ENCODE assay signal across 1 cellular context in the genomic region with DNA sequence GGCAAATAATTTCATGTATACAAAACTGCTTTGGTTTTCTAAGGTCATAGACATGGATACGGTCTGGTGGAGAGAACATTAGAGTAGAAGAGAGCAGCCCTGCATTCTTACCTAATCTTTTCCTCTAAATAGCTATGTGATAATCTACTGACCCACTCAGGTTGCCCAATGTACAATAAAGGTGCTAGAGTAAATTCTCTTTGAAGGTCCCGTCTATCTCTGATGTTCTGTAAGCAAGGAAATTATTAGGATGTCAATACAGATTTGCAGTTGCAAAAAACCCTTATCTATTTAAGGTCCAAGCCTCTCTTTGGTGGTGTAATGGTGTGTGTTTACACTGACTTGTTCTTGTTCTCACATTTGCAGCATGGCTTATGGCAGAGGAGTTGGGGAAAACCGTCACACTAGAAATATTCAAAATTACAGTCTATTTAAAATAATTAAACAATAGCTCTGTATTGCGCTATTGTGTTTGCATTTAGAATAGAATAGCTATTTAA.
TF ChIP-seq lines count a peak whose summit lies in the region.

No MANE protein-coding gene starts in this region.

TF ChIP-seq in HepG2, 621 proteins besides CTCF, POLR2A, EP300 and RAD21 (continued from another document and continues in another):
- TF ChIP-seq, protein P1, sequence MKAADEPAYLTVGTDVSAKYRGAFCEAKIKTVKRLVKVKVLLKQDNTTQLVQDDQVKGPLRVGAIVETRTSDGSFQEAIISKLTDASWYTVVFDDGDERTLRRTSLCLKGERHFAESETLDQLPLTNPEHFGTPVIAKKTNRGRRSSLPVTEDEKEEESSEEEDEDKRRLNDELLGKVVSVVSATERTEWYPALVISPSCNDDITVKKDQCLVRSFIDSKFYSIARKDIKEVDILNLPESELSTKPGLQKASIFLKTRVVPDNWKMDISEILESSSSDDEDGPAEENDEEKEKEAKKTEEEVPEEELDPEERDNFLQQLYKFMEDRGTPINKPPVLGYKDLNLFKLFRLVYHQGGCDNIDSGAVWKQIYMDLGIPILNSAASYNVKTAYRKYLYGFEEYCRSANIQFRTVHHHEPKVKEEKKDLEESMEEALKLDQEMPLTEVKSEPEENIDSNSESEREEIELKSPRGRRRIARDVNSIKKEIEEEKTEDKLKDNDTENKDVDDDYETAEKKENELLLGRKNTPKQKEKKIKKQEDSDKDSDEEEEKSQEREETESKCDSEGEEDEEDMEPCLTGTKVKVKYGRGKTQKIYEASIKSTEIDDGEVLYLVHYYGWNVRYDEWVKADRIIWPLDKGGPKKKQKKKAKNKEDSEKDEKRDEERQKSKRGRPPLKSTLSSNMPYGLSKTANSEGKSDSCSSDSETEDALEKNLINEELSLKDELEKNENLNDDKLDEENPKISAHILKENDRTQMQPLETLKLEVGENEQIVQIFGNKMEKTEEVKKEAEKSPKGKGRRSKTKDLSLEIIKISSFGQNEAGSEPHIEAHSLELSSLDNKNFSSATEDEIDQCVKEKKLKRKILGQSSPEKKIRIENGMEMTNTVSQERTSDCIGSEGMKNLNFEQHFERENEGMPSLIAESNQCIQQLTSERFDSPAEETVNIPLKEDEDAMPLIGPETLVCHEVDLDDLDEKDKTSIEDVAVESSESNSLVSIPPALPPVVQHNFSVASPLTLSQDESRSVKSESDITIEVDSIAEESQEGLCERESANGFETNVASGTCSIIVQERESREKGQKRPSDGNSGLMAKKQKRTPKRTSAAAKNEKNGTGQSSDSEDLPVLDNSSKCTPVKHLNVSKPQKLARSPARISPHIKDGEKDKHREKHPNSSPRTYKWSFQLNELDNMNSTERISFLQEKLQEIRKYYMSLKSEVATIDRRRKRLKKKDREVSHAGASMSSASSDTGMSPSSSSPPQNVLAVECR (CRISPR knock-in tag; IDR thresholded peaks at IDR 0.05; ENCODE audit: borderline replicate concordance), result peak; percentile 53; the same call in 1 of the 2 replicates
- TF ChIP-seq TBX2 (CRISPR knock-in tag; IDR thresholded peaks at IDR 0.05; ENCODE audit: borderline replicate concordance), result peak; percentile 100
- TF ChIP-seq NFIB (CRISPR knock-in tag; IDR thresholded peaks at IDR 0.05; ENCODE audit: borderline replicate concordance), result no peak
- peak; percentile 89 for TF ChIP-seq KDM3A (CRISPR knock-in tag; IDR thresholded peaks at IDR 0.05; ENCODE audit: low read depth)
- TF ChIP-seq GZF1 (CRISPR knock-in tag; IDR thresholded peaks at IDR 0.05), result peak; percentile 85; the same call in 1 of the 2 replicates
- TF ChIP-seq NCOA1 (CRISPR knock-in tag; IDR thresholded peaks at IDR 0.05), result peak; percentile 100
- no peak for TF ChIP-seq SSRP1 (CRISPR knock-in tag; IDR thresholded peaks at IDR 0.05)
- no peak for TF ChIP-seq MBNL3 (CRISPR knock-in tag; conservative IDR thresholded peaks at IDR 0.05)
- TF ChIP-seq ZNF207 (IDR thresholded peaks at IDR 0.05; ENCODE audit: borderline replicate concordance), result no peak
- no peak for TF ChIP-seq HDAC6 (IDR thresholded peaks at IDR 0.05; ENCODE audit: low read depth, low read length)
- no peak for TF ChIP-seq ZNF83 (CRISPR knock-in tag; IDR thresholded peaks at IDR 0.05; ENCODE audit: borderline replicate concordance)
- TF ChIP-seq TEAD2 (CRISPR knock-in tag; IDR thresholded peaks at IDR 0.05), result no peak
- TF ChIP-seq CBX1 (IDR thresholded peaks at IDR 0.05; ENCODE audit: low read depth), result no peak
- peak; percentile 82; the same call in 1 of the 2 replicates for TF ChIP-seq ZNF101 (CRISPR knock-in tag; IDR thresholded peaks at IDR 0.05; ENCODE audit: borderline replicate concordance, low read depth)
- no peak for TF ChIP-seq GPN1 (CRISPR knock-in tag; IDR thresholded peaks at IDR 0.05; ENCODE audit: borderline replicate concordance)
- no peak for TF ChIP-seq SRSF9 (IDR thresholded peaks at IDR 0.05; ENCODE audit: borderline replicate concordance, insufficient read depth, low read depth, low read length, poor library complexity, severe bottlenecking)
- TF ChIP-seq ZC3H13 (CRISPR knock-in tag; IDR thresholded peaks at IDR 0.05), result no peak
- TF ChIP-seq, protein P2, sequence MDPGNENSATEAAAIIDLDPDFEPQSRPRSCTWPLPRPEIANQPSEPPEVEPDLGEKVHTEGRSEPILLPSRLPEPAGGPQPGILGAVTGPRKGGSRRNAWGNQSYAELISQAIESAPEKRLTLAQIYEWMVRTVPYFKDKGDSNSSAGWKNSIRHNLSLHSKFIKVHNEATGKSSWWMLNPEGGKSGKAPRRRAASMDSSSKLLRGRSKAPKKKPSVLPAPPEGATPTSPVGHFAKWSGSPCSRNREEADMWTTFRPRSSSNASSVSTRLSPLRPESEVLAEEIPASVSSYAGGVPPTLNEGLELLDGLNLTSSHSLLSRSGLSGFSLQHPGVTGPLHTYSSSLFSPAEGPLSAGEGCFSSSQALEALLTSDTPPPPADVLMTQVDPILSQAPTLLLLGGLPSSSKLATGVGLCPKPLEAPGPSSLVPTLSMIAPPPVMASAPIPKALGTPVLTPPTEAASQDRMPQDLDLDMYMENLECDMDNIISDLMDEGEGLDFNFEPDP (CRISPR knock-in tag; conservative IDR thresholded peaks at IDR 0.05), result no peak
- TF ChIP-seq, protein P3, sequence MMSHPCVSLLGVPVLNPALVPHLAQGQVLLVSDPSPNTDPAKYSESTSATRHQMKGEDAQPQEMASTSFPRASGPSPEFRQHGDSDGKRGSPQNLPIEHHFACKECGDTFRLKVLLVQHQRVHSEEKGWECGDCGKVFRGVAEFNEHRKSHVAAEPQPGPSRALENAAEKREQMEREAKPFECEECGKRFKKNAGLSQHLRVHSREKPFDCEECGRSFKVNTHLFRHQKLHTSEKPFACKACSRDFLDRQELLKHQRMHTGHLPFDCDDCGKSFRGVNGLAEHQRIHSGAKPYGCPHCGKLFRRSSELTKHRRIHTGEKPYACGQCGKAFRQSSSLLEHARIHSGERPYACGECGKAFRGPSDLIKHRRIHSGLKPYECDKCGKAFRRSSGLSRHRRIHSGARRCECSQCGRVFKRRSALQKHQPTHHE (CRISPR knock-in tag; IDR thresholded peaks at IDR 0.05; ENCODE audit: borderline replicate concordance), result no peak; the same call in 1 of the 2 replicates
- TF ChIP-seq U2AF1 (optimal IDR thresholded peaks at IDR 0.05; ENCODE audit: low read depth, low read length), result no peak
- TF ChIP-seq EHMT2 (IDR thresholded peaks at IDR 0.05; ENCODE audit: borderline replicate concordance, low read depth, low read length), result peak; percentile 91; the same call in 1 of the 2 replicates
- TF ChIP-seq E2F2 (CRISPR knock-in tag; IDR thresholded peaks at IDR 0.05; ENCODE audit: borderline replicate concordance), result no peak
- no peak for TF ChIP-seq THAP7 (CRISPR knock-in tag; IDR thresholded peaks at IDR 0.05)
- TF ChIP-seq KLF11 (CRISPR knock-in tag; IDR thresholded peaks at IDR 0.05), result peak; percentile 88; the same call in 1 of the 2 replicates
- TF ChIP-seq ZZZ3 (CRISPR knock-in tag; IDR thresholded peaks at IDR 0.05; ENCODE audit: borderline replicate concordance), result no peak
- TF ChIP-seq ZNF263 (CRISPR knock-in tag; IDR thresholded peaks at IDR 0.05), result no peak
- TF ChIP-seq ZFX (CRISPR knock-in tag; IDR thresholded peaks at IDR 0.05; ENCODE audit: low read depth), result no peak
- no peak for TF ChIP-seq NFYB (CRISPR knock-in tag; IDR thresholded peaks at IDR 0.05)
- TF ChIP-seq, protein P4, sequence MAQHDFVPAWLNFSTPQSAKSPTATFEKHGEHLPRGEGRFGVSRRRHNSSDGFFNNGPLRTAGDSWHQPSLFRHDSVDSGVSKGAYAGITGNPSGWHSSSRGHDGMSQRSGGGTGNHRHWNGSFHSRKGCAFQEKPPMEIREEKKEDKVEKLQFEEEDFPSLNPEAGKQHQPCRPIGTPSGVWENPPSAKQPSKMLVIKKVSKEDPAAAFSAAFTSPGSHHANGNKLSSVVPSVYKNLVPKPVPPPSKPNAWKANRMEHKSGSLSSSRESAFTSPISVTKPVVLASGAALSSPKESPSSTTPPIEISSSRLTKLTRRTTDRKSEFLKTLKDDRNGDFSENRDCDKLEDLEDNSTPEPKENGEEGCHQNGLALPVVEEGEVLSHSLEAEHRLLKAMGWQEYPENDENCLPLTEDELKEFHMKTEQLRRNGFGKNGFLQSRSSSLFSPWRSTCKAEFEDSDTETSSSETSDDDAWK (CRISPR knock-in tag; IDR thresholded peaks at IDR 0.05), result no peak
- no peak for TF ChIP-seq ZNF274 (CRISPR knock-in tag; IDR thresholded peaks at IDR 0.05)
- TF ChIP-seq IRF1 (CRISPR knock-in tag; IDR thresholded peaks at IDR 0.05; ENCODE audit: low read depth), result no peak
- TF ChIP-seq BCL3 (CRISPR knock-in tag; IDR thresholded peaks at IDR 0.05), result peak; percentile 25; the same call in 1 of the 2 replicates
- TF ChIP-seq ZBTB3 (CRISPR knock-in tag; IDR thresholded peaks at IDR 0.05; ENCODE audit: borderline replicate concordance, low read depth), result peak; percentile 90
- TF ChIP-seq PAXIP1 (CRISPR knock-in tag; conservative IDR thresholded peaks at IDR 0.05), result peak; percentile 99
- TF ChIP-seq TCF7 (IDR thresholded peaks at IDR 0.05; ENCODE audit: low read depth), result peak; percentile 100
- TF ChIP-seq ZNF256 (CRISPR knock-in tag; conservative IDR thresholded peaks at IDR 0.05), result 0 out of 2 replicates have a peak, but pooled peaks have one; percentile 23
- 0 out of 2 replicates have a peak, but pooled peaks have one; percentile 36 for TF ChIP-seq MXD4 (CRISPR knock-in tag; IDR thresholded peaks at IDR 0.05)
- no peak; the same call in 1 of the 2 replicates for TF ChIP-seq ZNF441 (CRISPR knock-in tag; IDR thresholded peaks at IDR 0.05; ENCODE audit: borderline replicate concordance)
- TF ChIP-seq ZFP90 (CRISPR knock-in tag; IDR thresholded peaks at IDR 0.05; ENCODE audit: borderline replicate concordance), result peak; percentile 85; the same call in 1 of the 2 replicates
- peak in 1 of 2 experiments; percentile 96; a peak in 2 of 4 replicates for TF ChIP-seq KLF16 (CRISPR knock-in tag; IDR thresholded peaks at IDR 0.05)
